8 cellular contexts compared by ENCODE assay signal in the genomic region with DNA sequence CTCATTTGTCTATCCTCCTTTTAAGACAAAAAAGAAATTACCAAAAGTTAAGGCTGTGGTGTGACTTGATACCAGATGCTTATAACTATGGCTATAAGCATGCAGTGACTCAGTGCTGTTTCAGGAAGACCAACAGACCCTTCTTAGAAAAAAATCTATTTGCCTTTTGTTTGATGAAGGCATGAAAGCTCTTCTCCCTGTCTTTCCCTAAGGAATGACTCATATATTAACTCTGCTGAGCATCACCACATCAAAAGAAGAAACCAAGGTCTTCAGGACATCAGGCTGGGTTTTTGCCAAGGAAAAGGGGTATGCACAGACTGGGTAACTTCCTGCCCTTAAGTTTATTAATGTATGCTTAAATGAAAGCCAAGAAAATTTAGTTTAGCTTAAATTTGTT. TPM values are rescaled to one million over a fixed set of nuclear protein-coding genes. Genes with fewer than 3 reads are reported as not detected.
DNase-seq lines count a peak whose midpoint lies in the region; ATAC-seq and TF ChIP-seq lines count a peak whose summit lies in the region.

No MANE protein-coding gene starts in this region.

- H3K27me3 ChIP-seq in CD4-positive, CD25-positive, alpha-beta regulatory T cell (ENCODE audit: control insufficient read depth, insufficient read depth, low read length) = no peaks in the 10 kb centered on the region
- H3K27me3 ChIP-seq in muscle layer of colon (ENCODE audit: control insufficient read depth in 1 of 2, insufficient read depth in 2 of 2, low read length in 2 of 2) = no peaks in the 10 kb centered on the region

- no peak overlapping the region for H3K9ac ChIP-seq in muscle layer of colon (ENCODE audit: low read length)

- H3K27me3 Mint-ChIP-seq in CD4-positive, CD25-positive, alpha-beta regulatory T cell = no peaks in the 10 kb centered on the region

- peaks cover 31 to 70% (median 45%) of the 10 kb centered on the region in 4 donors for H3K4me1 Mint-ChIP-seq in CD4-positive, CD25-positive, alpha-beta regulatory T cell

- H3K36me3 ChIP-seq in CD4-positive, CD25-positive, alpha-beta regulatory T cell (ENCODE audit: control insufficient read depth, insufficient read depth, low read length) = no peaks in the 10 kb centered on the region
- peaks cover 4% of the 10 kb centered on the region for H3K36me3 ChIP-seq in muscle layer of colon (ENCODE audit: insufficient read depth, low read length)

- peak; percentile 53 to 60 for ATAC-seq in CD4-positive, CD25-positive, alpha-beta regulatory T cell (ENCODE audit: low read depth in 2 of 2)
- ATAC-seq in HG02981 (IDR thresholded peaks at IDR 0.05; ENCODE audit: unreplicated experiment) = no peak
- no peak for ATAC-seq in HG03159 (IDR thresholded peaks at IDR 0.05; ENCODE audit: unreplicated experiment)
- no peak for ATAC-seq in GM21723 (IDR thresholded peaks at IDR 0.05; ENCODE audit: unreplicated experiment)

- H3K4me1 ChIP-seq in CD4-positive, CD25-positive, alpha-beta regulatory T cell (ENCODE audit: control insufficient read depth, insufficient read depth, low read length, poor library complexity, severe bottlenecking) = peaks cover 42% of the 10 kb centered on the region
- peaks cover 17% of the 10 kb centered on the region for H3K4me1 ChIP-seq in muscle layer of colon (ENCODE audit: insufficient read depth, low read length)

- DNase-seq in CD4-positive, CD25-positive, alpha-beta regulatory T cell = peak in 1 of 3 donors; percentile 75
- DNase-seq in M059J (ENCODE audit: low read depth) (peak; percentile 97), astrocyte of the cerebellum (ENCODE audit: low read depth) (peak; percentile 95), SHP77 treated with DMSO at 0.1 percent for 48 hours (lab: John Stamatoyannopoulos, UW) (no peak)

- peak overlapping the region; percentile 71 to 86 (median 72) for H3K4me3 Mint-ChIP-seq in CD4-positive, CD25-positive, alpha-beta regulatory T cell

- H3K9me3 Mint-ChIP-seq in CD4-positive, CD25-positive, alpha-beta regulatory T cell = peaks cover 0 to 3% (median 0%) of the 10 kb centered on the region in 7 donors

- in situ Hi-C loops in astrocyte of the cerebellum (cut with HindIII; ENCODE audit: low sequenced_read_pairs) = no loop called here

- TF ChIP-seq CTCF in astrocyte of the cerebellum (IDR thresholded peaks at IDR 0.05; ENCODE audit: low read depth, low read length, missing control alignments) = no peak

- peaks cover under 1 to 5% of the 10 kb centered on the region in 2 experiments for H3K9me3 ChIP-seq in CD4-positive, CD25-positive, alpha-beta regulatory T cell (ENCODE audit: control insufficient read depth in 2 of 2, low read length in 2 of 2)
- H3K9me3 ChIP-seq in muscle layer of colon (ENCODE audit: low read length) = no peaks in the 10 kb centered on the region

- H3K36me3 Mint-ChIP-seq in CD4-positive, CD25-positive, alpha-beta regulatory T cell = peaks cover 15% of the 10 kb centered on the region

- peak overlapping the region; percentile 87 for H3K4me3 ChIP-seq in CD4-positive, CD25-positive, alpha-beta regulatory T cell (ENCODE audit: low read depth, low read length)
- no peak overlapping the region for H3K4me3 ChIP-seq in astrocyte of the cerebellum (ENCODE audit: low read depth, low read length)
- no peak overlapping the region for H3K4me3 ChIP-seq in muscle layer of colon (ENCODE audit: low read depth in 1 of 2, low read length in 2 of 2)

- H3K27ac Mint-ChIP-seq in CD4-positive, CD25-positive, alpha-beta regulatory T cell = peak overlapping the region; percentile 65 to 96 (median 72)

- H3K27ac ChIP-seq in CD4-positive, CD25-positive, alpha-beta regulatory T cell (ENCODE audit: insufficient read depth, low read length, poor library complexity, severe bottlenecking) = peak overlapping the region; percentile 77
- peak overlapping the region; percentile 16 for H3K27ac ChIP-seq in muscle layer of colon (ENCODE audit: low read depth, low read length)

RNA-seq across cellular contexts. Expression of a gene that starts 47.1 kb away (rescaled TPM):
- 238 TPM for total RNA-seq in CD4-positive, CD25-positive, alpha-beta regulatory T cell
- 10 to 100 TPM; 50.3 to 84.2 (median 65.6) TPM for polyA plus RNA-seq in CD4-positive, CD25-positive, alpha-beta regulatory T cell
- total RNA-seq in M059J (2014; rRNA removed; shearing (Covaris generic)) = 170 and 171 TPM in 2 replicates

RNA-seq across cellular contexts. Expression of a gene that starts 47.3 kb away (rescaled TPM):
- total RNA-seq in CD4-positive, CD25-positive, alpha-beta regulatory T cell = 8.4 TPM
- polyA plus RNA-seq in CD4-positive, CD25-positive, alpha-beta regulatory T cell = 10 to 100 TPM; 16.2 to 23.2 (median 21.4) TPM
- total RNA-seq in M059J (2014; rRNA removed; shearing (Covaris generic)) = 26.8 and 29.7 TPM in 2 replicates

Comparison
In these comparisons a context has a peak if more than half of its experiments do, and no peak if none do; other contexts are left out.
1. ATAC-seq: peak in CD4-positive, CD25-positive, alpha-beta regulatory T cell (2 of 2); none in HG02981 (single experiment), HG03159 (single experiment) and GM21723 (single experiment).